Comparison of ENCODE assay signal across 7 cellular contexts in the genomic region with DNA sequence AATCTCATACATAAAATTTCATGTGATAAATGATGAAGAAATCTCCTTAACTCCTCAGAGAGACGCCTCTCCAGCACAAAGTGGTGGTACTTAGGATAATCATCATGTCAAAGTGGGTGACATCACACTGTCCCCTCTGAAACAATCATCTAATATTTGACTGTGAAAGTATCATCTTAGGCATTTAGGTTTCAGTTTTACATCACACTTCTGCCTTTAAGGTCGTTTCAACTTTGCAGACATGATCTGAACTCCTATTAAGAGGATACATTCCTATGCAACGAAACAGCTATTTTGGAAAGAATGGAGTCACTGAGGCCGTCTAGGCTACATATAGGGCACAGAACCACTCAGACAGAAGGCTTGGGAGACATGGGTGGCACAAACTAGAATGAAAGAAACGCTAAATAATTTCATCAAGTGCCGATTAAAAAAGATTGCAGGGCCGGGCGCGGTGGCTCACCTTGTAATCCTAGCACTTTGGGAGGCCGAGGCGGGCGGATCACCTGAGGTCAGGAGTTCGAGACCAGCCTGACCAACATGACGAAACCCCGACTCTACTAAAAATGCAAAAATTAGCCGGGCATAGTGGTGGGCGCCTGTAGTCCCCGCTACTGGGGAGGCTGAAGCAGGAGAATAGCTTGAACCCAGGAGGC. TPM values are rescaled to one million over a fixed set of nuclear protein-coding genes. Genes with fewer than 3 reads are reported as not detected.
DNase-seq lines count a peak whose midpoint lies in the region; ATAC-seq lines count a peak whose summit lies in the region.

No MANE protein-coding gene starts in this region.

- DNase-seq in SJCRH30, result no peak
- no peak for DNase-seq in ureter (ENCODE audit: low spot score)
- no peak for DNase-seq in NCI-H345 (lab: John Stamatoyannopoulos, UW)
- DNase-seq in NCI-H1930 (lab: John Stamatoyannopoulos, UW), result no peak

- H3K4me3 ChIP-seq in SJCRH30 (peak overlapping the region; percentile 100), iPS-15b (ENCODE audit: low read depth, low read length) (peak overlapping the region; percentile 86)

- H3K27me3 ChIP-seq in SJCRH30, result no peaks in the 10 kb centered on the region
- peaks cover 2% of the 10 kb centered on the region for H3K27me3 ChIP-seq in iPS-15b (ENCODE audit: control insufficient read depth, insufficient read depth, low read length)

- H3K9me3 ChIP-seq in SJCRH30 (replicated peaks), result no peaks in the 10 kb centered on the region
- no peaks in the 10 kb centered on the region for H3K9me3 ChIP-seq in iPS-15b (ENCODE audit: control insufficient read depth, insufficient read depth, low read length)

- H3K36me3 ChIP-seq in SJCRH30 (peaks cover 2% of the 10 kb centered on the region; the same call in 1 of the 2 replicates), iPS-15b (ENCODE audit: control insufficient read depth, insufficient read depth, low read length) (no peaks in the 10 kb centered on the region)

- ATAC-seq in GM18873 (IDR thresholded peaks at IDR 0.05; ENCODE audit: low FRiP score, unreplicated experiment) (peak; percentile 50), HG02623 (IDR thresholded peaks at IDR 0.05; ENCODE audit: unreplicated experiment) (peak; percentile 22)

- H3K4me1 ChIP-seq in SJCRH30 (peaks cover 18% of the 10 kb centered on the region), iPS-15b (ENCODE audit: control insufficient read depth, insufficient read depth, low read length) (peaks cover 50% of the 10 kb centered on the region)

- H3K27ac ChIP-seq in SJCRH30, result peak overlapping the region; percentile 92

- H3K9ac ChIP-seq in iPS-15b (ENCODE audit: low read depth, low read length), result peak overlapping the region; percentile 37

RNA-seq across cellular contexts. Expression of a gene that starts 2.0 kb away (rescaled TPM):
- total RNA-seq in SJCRH30 (2014; rRNA removed; shearing (Covaris generic)), result 89.8 and 92.6 TPM in 2 replicates
- total RNA-seq in ureter, result 47.1 TPM
